In the genomic region with DNA sequence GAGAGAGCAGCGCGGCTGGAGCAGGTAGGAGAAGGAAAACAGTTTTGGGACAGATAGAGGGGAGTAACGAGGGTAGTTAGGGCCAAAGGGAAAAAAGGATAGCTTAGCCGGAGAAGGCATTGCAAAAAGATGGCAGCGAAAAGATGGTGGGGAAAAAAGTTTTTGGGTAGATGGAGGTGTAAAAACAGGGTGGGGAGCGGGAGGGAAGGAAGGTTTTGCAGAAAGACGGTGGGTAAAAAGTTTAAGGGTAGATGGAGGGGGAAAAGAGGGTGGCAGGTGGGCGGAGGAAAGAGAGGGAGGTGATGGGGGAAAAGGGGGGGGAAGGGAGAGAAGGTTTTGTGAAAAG, we compare ENCODE assay signal across 8 cellular contexts.
DNase-seq lines count a peak whose midpoint lies in the region; TF ChIP-seq lines count a peak whose summit lies in the region.
"Not testable (repeated sequence)": the region's sequence is repeated elsewhere in the genome, so short reads cannot be mapped to it uniquely, and the experiment has no call there.

No MANE protein-coding gene starts in this region.

- 9% methylated on average over 8 of the region's 8 CpGs for WGBS in SK-N-SH (ENCODE audit: low lambda C conversion rate)
- WGBS in mesenchymal stem cell, result 17% methylated on average over 8 of the region's 8 CpGs
- WGBS in smooth muscle cell (ENCODE audit: low lambda C conversion rate), result 1% methylated on average over 5 of the region's 8 CpGs

- H3K27ac Mint-ChIP-seq in neural progenitor cell, result not testable (repeated sequence)

- H3K9me2 ChIP-seq in SK-N-SH, result not testable (repeated sequence)

- H2BK15ac ChIP-seq in mesenchymal stem cell (ENCODE audit: low read depth, poor library complexity, severe bottlenecking), result not testable (repeated sequence)

- not testable (repeated sequence) for H2BK120ac ChIP-seq in mesenchymal stem cell (ENCODE audit: low read depth, low read length)

- H3K18ac ChIP-seq in mesenchymal stem cell (ENCODE audit: low read depth in 1 of 2, low read length in 2 of 2), result peak overlapping the region in 1 of 2 experiments; percentile 21

- peak overlapping the region; percentile 63 for H3K4me3 ChIP-seq in HUES48 (ENCODE audit: low read depth, low read length)
- peak overlapping the region; percentile 59 to 81 for H3K4me3 ChIP-seq in SK-N-SH (ENCODE audit: low read depth in 2 of 2, low read length in 1 of 2)
- H3K4me3 ChIP-seq in cardiac muscle cell, result peak overlapping the region; percentile 85
- H3K4me3 ChIP-seq in iPS-15b (ENCODE audit: low read depth, low read length), result peak overlapping the region; percentile 52
- H3K4me3 ChIP-seq in mesenchymal stem cell (ENCODE audit: insufficient read depth in 1 of 2, low read depth in 1 of 2, low read length in 2 of 2), result peak overlapping the region in 1 of 2 experiments; percentile 71
- peak overlapping the region; percentile 89 for H3K4me3 ChIP-seq in neural progenitor cell
- peak overlapping the region; percentile 64 for H3K4me3 ChIP-seq in smooth muscle cell

- H3K36me3 Mint-ChIP-seq in neural progenitor cell, result not testable (repeated sequence)

- H3K79me2 ChIP-seq in SK-N-SH (ENCODE audit: insufficient read depth) (peaks cover 42% of the 10 kb centered on the region), neural progenitor cell (ENCODE audit: low read depth) (peaks cover 52% of the 10 kb centered on the region), smooth muscle cell (ENCODE audit: low read depth) (peaks cover 39% of the 10 kb centered on the region)

- H4K8ac ChIP-seq in mesenchymal stem cell (ENCODE audit: low read length), result not testable (repeated sequence)

- H3K27me3 Mint-ChIP-seq in neural progenitor cell (ENCODE audit: insufficient read depth, low read depth), result not testable (repeated sequence)

- H3K9me3 Mint-ChIP-seq in neural progenitor cell, result not testable (repeated sequence)

- CTCF ChIA-PET in SK-N-SH (lab: Yijun Ruan, JAX), result not testable (repeated sequence)

- not testable (repeated sequence) for H4K91ac ChIP-seq in mesenchymal stem cell (ENCODE audit: low read length)

- not testable (repeated sequence) for H3K4ac ChIP-seq in mesenchymal stem cell (ENCODE audit: low read depth in 1 of 2, low read length in 2 of 2)

- TF ChIP-seq EP300 in SK-N-SH (IDR thresholded peaks at IDR 0.05; ENCODE audit: borderline replicate concordance in 1 of 2, low read depth in 1 of 2, low read length in 1 of 2), result not testable (repeated sequence)

- H3K27ac ChIP-seq in 22Rv1 (peak overlapping the region; percentile 77), SK-N-SH (ENCODE audit: low read depth in 2 of 2, low read length in 1 of 2) (peak overlapping the region; percentile 68 to 80), cardiac muscle cell (peak overlapping the region; percentile 80), mesenchymal stem cell (ENCODE audit: low read length, poor library complexity, severe bottlenecking) (peak overlapping the region; percentile 79), neural progenitor cell (peak overlapping the region; percentile 84)
- not testable (repeated sequence) for H3K27ac ChIP-seq in HUES48 (ENCODE audit: low read depth, low read length); smooth muscle cell (ENCODE audit: low read depth)

- H2AFZ ChIP-seq in SK-N-SH (ENCODE audit: low read depth); mesenchymal stem cell (ENCODE audit: low read depth, low read length); neural progenitor cell (replicated peaks); smooth muscle cell (ENCODE audit: low read depth): not testable (repeated sequence)

- H3K9me3 ChIP-seq in HUES48 (ENCODE audit: control insufficient read depth, insufficient read depth, low read length); SK-N-SH; cardiac muscle cell (ENCODE audit: low read depth); iPS-15b (ENCODE audit: control insufficient read depth, insufficient read depth, low read length); mesenchymal stem cell (ENCODE audit: control insufficient read depth, low read length); neural progenitor cell (ENCODE audit: low read depth); smooth muscle cell (replicated peaks; ENCODE audit: low read depth): not testable (repeated sequence)

- H3K9ac ChIP-seq in HUES48 (ENCODE audit: low read depth, low read length), result peak overlapping the region; percentile 63; the same call in 1 of the 2 replicates
- H3K9ac ChIP-seq in SK-N-SH, result peak overlapping the region; percentile 89
- not testable (repeated sequence) for H3K9ac ChIP-seq in iPS-15b (ENCODE audit: low read depth, low read length); mesenchymal stem cell (ENCODE audit: low read length)
- peak overlapping the region; percentile 84 for H3K9ac ChIP-seq in neural progenitor cell
- peak overlapping the region; percentile 4 for H3K9ac ChIP-seq in smooth muscle cell (ENCODE audit: low read depth)

- peaks cover 25% of the 10 kb centered on the region for H3K4me1 Mint-ChIP-seq in neural progenitor cell

- H3K36me3 ChIP-seq in HUES48 (ENCODE audit: control insufficient read depth, insufficient read depth, low read length); SK-N-SH (replicated peaks in 1 of 2; ENCODE audit: control insufficient read depth in 1 of 2, insufficient read depth in 2 of 2, low read length in 1 of 2); cardiac muscle cell; iPS-15b (ENCODE audit: control insufficient read depth, insufficient read depth, low read length); mesenchymal stem cell (ENCODE audit: control insufficient read depth in 1 of 2, insufficient read depth in 2 of 2, low read depth in 1 of 2, low read length in 2 of 2); neural progenitor cell; smooth muscle cell (ENCODE audit: low read depth): not testable (repeated sequence)

- H3K4me2 ChIP-seq in SK-N-SH (peak overlapping the region; percentile 71; the same call in 1 of the 2 replicates), mesenchymal stem cell (ENCODE audit: low read length, poor library complexity, severe bottlenecking) (peak overlapping the region; percentile 45), neural progenitor cell (peak overlapping the region; percentile 81), smooth muscle cell (peak overlapping the region; percentile 91)

- DNase-seq in SK-N-SH; cardiac muscle cell (ENCODE audit: low read depth in 1 of 2, low spot score in 1 of 2); mesenchymal stem cell; neural progenitor cell (ENCODE audit: low spot score); smooth muscle cell (lab: John Stamatoyannopoulos, UW; ENCODE audit: unreplicated experiment): not testable (repeated sequence)

- POLR2A ChIA-PET in SK-N-SH (lab: Yijun Ruan, JAX), result not testable (repeated sequence)

- H3F3A ChIP-seq in SK-N-SH (replicated peaks; ENCODE audit: insufficient read depth); neural progenitor cell (ENCODE audit: low read depth); smooth muscle cell (ENCODE audit: low read depth): not testable (repeated sequence)

- H3K4me1 ChIP-seq in HUES48 (ENCODE audit: control insufficient read depth, insufficient read depth, low read length); SK-N-SH (ENCODE audit: control insufficient read depth in 1 of 2, insufficient read depth in 2 of 2, low read depth in 1 of 2, low read length in 1 of 2); iPS-15b (ENCODE audit: control insufficient read depth, insufficient read depth, low read length); mesenchymal stem cell (ENCODE audit: control insufficient read depth, insufficient read depth, low read depth, low read length): not testable (repeated sequence)
- H3K4me1 ChIP-seq in cardiac muscle cell (ENCODE audit: low read depth), result peaks cover 20% of the 10 kb centered on the region
- peaks cover 25% of the 10 kb centered on the region for H3K4me1 ChIP-seq in neural progenitor cell
- H3K4me1 ChIP-seq in smooth muscle cell (ENCODE audit: low read depth), result peaks cover 19% of the 10 kb centered on the region

- peaks cover 37% of the 10 kb centered on the region for H4K20me1 ChIP-seq in SK-N-SH (ENCODE audit: insufficient read depth)
- peaks cover 39% of the 10 kb centered on the region for H4K20me1 ChIP-seq in neural progenitor cell (ENCODE audit: low read depth)
- H4K20me1 ChIP-seq in smooth muscle cell (ENCODE audit: low read depth), result peaks cover 36% of the 10 kb centered on the region

- H3K79me1 ChIP-seq in mesenchymal stem cell (replicated peaks; ENCODE audit: low read length, poor library complexity, severe bottlenecking), result not testable (repeated sequence)

- H3K14ac ChIP-seq in mesenchymal stem cell (ENCODE audit: low read length in 2 of 2), result not testable (repeated sequence)

- H3K27me3 ChIP-seq in HUES48 (ENCODE audit: control insufficient read depth, insufficient read depth, low read length); SK-N-SH (ENCODE audit: insufficient read depth); cardiac muscle cell; iPS-15b (ENCODE audit: control insufficient read depth, insufficient read depth, low read length); mesenchymal stem cell (ENCODE audit: control insufficient read depth in 1 of 2, insufficient read depth in 1 of 2, low read length in 2 of 2); neural progenitor cell; smooth muscle cell (ENCODE audit: low read depth): not testable (repeated sequence)

- not testable (repeated sequence) for H3K23ac ChIP-seq in mesenchymal stem cell (ENCODE audit: low read length in 2 of 2)

- not testable (repeated sequence) for TF ChIP-seq RAD21 in SK-N-SH (IDR thresholded peaks at IDR 0.05; ENCODE audit: low read length)

- H3K4me3 Mint-ChIP-seq in neural progenitor cell, result not testable (repeated sequence)

- H2AK5ac ChIP-seq in mesenchymal stem cell (ENCODE audit: low read length, severe bottlenecking), result not testable (repeated sequence)

- TF ChIP-seq CTCF in 22Rv1 (IDR thresholded peaks at IDR 0.05); SK-N-SH (IDR thresholded peaks at IDR 0.05); cardiac muscle cell (IDR thresholded peaks at IDR 0.05; ENCODE audit: low read depth, low read length); neural progenitor cell (IDR thresholded peaks at IDR 0.05); smooth muscle cell (IDR thresholded peaks at IDR 0.05; ENCODE audit: borderline replicate concordance, insufficient read depth, poor library complexity, severe bottlenecking): not testable (repeated sequence)

- H2BK5ac ChIP-seq in mesenchymal stem cell (ENCODE audit: low read depth, low read length, poor library complexity, severe bottlenecking), result not testable (repeated sequence)

- not testable (repeated sequence) for H2BK12ac ChIP-seq in mesenchymal stem cell (ENCODE audit: low read length in 2 of 2)
